ENCODE assay signal across 22 cellular contexts in genomic region chr9:79060726-79061125, GRCh38.
"Had no signal": no experiment of that assay in that cellular context is flagged by ENCODE, and none has a peak within 500 bp of the region (broad histone marks: within the 10 kb centered on the region; RNA-seq: fewer than 3 reads in every experiment).

No MANE protein-coding gene starts in this region.

- H3K4me2 ChIP-seq: smooth muscle cell had no signal

- DNase-seq: activated CD4-positive, alpha-beta T cell treated with anti-CD3 and anti-CD28 coated beads, Interleukin-2, amount 10 ng/mL, durations not matched to agents 7 days and 5 days; activated CD8-positive, alpha-beta T cell treated with anti-CD3 and anti-CD28 coated beads, Interleukin-2, amount 10 ng/mL, durations not matched to agents 7 days and 5 days; activated naive CD4-positive, alpha-beta T cell treated with Interleukin-2 at 50 U/mL for 16 hours; activated T-cell treated with anti-CD3 and anti-CD28 coated beads, Interleukin-2, amount 50 U/mL, for 24 hours; aorta; effector CD8-positive, alpha-beta T cell; foreskin melanocyte; hypothalamus; islet precursor cell; lower lobe of right lung; natural killer cell; pancreas; stimulated activated CD4-positive, alpha-beta T cell treated with anti-CD3 and anti-CD28 coated beads, Interleukin-4, amount 100 ng/mL, for 1 hour; stomach; testis; upper lobe of left lung had no signal

- H3K27me3 Mint-ChIP-seq: activated CD4-positive, alpha-beta T cell treated with anti-CD3 and anti-CD28 coated beads, Interleukin-2, amount 10 ng/mL, durations not matched to agents 7 days and 5 days; activated T-cell treated with anti-CD3 and anti-CD28 coated beads, Interleukin-2, amount 50 U/mL, for 24 hours; dendritic cell treated with granulocyte-macrophage colony-stimulating factor and Interleukin-4, amounts not matched to agents 40 ng/mL and 50 ng/mL, for 4 days had no signal

- H3K9me3 Mint-ChIP-seq: activated T-cell treated with anti-CD3 and anti-CD28 coated beads, Interleukin-2, amount 50 U/mL, for 24 hours had no signal

- H3K4me1 Mint-ChIP-seq: activated CD4-positive, alpha-beta T cell treated with anti-CD3 and anti-CD28 coated beads, Interleukin-2, amount 10 ng/mL, durations not matched to agents 7 days and 5 days; natural killer cell; stimulated activated effector memory CD8-positive, alpha-beta T cell treated with anti-CD3 and anti-CD28 coated beads, Interleukin-12 subunit alpha, Interleukin-12 subunit beta, amount 100 ng/mL, for 72 hours had no signal

- H3K4me1 ChIP-seq: esophagus muscularis mucosa, lower lobe of right lung, pancreas, stomach, testis, upper lobe of left lung had no signal

- H3K4me3 Mint-ChIP-seq: activated CD4-positive, alpha-beta T cell treated with anti-CD3 and anti-CD28 coated beads, Interleukin-2, amount 10 ng/mL, durations not matched to agents 7 days and 5 days; activated CD8-positive, alpha-beta T cell treated with anti-CD3 and anti-CD28 coated beads, Interleukin-2, amount 10 ng/mL, durations not matched to agents 7 days and 5 days; activated T-cell treated with anti-CD3 and anti-CD28 coated beads, Interleukin-2, amount 50 U/mL, for 24 hours; dendritic cell treated with granulocyte-macrophage colony-stimulating factor and Interleukin-4, amounts not matched to agents 40 ng/mL and 50 ng/mL, for 4 days; natural killer cell; stimulated activated effector memory CD8-positive, alpha-beta T cell treated with anti-CD3 and anti-CD28 coated beads, Interleukin-12 subunit alpha, Interleukin-12 subunit beta, amount 100 ng/mL, for 72 hours had no signal

- H3K36me3 Mint-ChIP-seq: natural killer cell; stimulated activated effector memory CD8-positive, alpha-beta T cell treated with anti-CD3 and anti-CD28 coated beads, Interleukin-12 subunit alpha, Interleukin-12 subunit beta, amount 100 ng/mL, for 72 hours had no signal

- H3K27ac Mint-ChIP-seq: activated CD4-positive, alpha-beta T cell treated with anti-CD3 and anti-CD28 coated beads, Interleukin-2, amount 10 ng/mL, durations not matched to agents 7 days and 5 days; activated CD8-positive, alpha-beta T cell treated with anti-CD3 and anti-CD28 coated beads, Interleukin-2, amount 10 ng/mL, durations not matched to agents 7 days and 5 days; activated T-cell treated with anti-CD3 and anti-CD28 coated beads, Interleukin-2, amount 50 U/mL, for 24 hours; activated T-helper 2 cell treated with anti-CD3 and anti-CD28 coated beads, Interferon-gamma antibody, Interleukin-2, Interleukin-4, amounts not matched to agents 10 μg/mL and 5 μg/mL and 100 μg/mL, durations not matched to agents 14 hours and 24 hours and 36 hours; dendritic cell treated with granulocyte-macrophage colony-stimulating factor and Interleukin-4, amounts not matched to agents 40 ng/mL and 50 ng/mL, for 4 days; natural killer cell; stimulated activated effector memory CD8-positive, alpha-beta T cell treated with anti-CD3 and anti-CD28 coated beads, Interleukin-12 subunit alpha, Interleukin-12 subunit beta, amount 100 ng/mL, for 72 hours had no signal

- H3K27me3 ChIP-seq: esophagus muscularis mucosa, neutrophil, pancreas, stomach, testis, upper lobe of left lung had no signal

- H3K9me3 ChIP-seq: esophagus muscularis mucosa, neutrophil, pancreas, testis, upper lobe of left lung had no signal

- H3K36me3 ChIP-seq: esophagus muscularis mucosa, lower lobe of right lung, neutrophil, pancreas, stomach, upper lobe of left lung had no signal

- H3K4me3 ChIP-seq: esophagus muscularis mucosa, lower lobe of right lung, pancreas, smooth muscle cell, stomach, testis, upper lobe of left lung had no signal

- H3K27ac ChIP-seq: esophagus muscularis mucosa, lower lobe of right lung, neutrophil, pancreas, stomach, testis, upper lobe of left lung had no signal
